Comparison of ENCODE assay signal across 1 cellular context in the genomic region with DNA sequence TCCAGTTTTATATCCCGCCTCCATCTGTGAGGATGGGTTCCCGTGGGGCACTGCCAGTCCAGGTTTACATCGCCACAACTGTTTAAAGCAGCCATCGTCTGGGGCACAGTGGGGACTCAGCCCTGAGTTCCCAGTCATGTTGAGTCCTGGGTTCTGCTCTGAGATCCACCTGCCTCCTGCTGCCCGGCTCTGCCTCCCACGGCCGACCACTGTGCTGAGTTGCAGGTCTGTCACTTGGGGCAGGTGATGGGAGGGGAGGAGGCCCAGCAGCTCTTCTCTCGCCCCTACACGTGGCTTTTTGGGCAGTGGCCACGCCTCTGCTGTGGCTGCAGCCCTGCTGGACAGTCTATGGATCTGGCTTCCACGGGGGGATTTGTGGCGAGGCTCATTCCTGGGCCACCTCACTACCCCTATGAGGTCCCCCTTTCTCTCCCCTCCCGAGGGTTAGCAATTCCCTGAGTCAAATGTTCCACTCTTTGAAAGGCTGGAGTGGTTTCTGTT.
TF ChIP-seq lines count a peak whose summit lies in the region.

No MANE protein-coding gene starts in this region.

TF ChIP-seq in HCT116, 20 proteins besides CTCF, POLR2A, EP300 and RAD21:
- TF ChIP-seq ZFX (IDR thresholded peaks at IDR 0.05) = no peak
